8 cellular contexts compared by ENCODE assay signal in the genomic region with DNA sequence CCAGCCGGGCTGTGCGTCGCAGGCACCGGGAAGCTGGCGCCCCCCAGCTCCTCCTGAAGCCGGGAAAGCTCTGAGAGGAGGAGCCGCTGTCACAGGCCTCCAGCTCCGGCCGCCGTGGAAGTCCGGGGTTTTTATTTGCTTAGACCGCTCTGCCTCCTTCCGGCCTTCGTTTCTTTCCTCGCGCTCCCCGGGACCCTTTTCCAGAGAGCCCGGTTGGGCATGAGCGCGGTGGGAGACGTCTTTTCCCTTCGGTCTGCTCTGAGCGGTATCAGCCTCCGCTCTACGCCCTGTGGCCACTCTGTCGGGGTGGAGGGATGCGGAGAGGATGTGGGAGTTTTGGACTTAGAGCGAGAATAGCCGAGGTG. TPM values are rescaled to one million over a fixed set of nuclear protein-coding genes. Genes with fewer than 3 reads are reported as not detected.
DNase-seq lines count a peak whose midpoint lies in the region; ATAC-seq and TF ChIP-seq lines count a peak whose summit lies in the region.

No MANE protein-coding gene starts in this region.

- peak overlapping the region; percentile 65 for H3K27ac ChIP-seq in foreskin keratinocyte

- H3K36me3 ChIP-seq in neuron (ENCODE audit: insufficient read depth, low read length): peaks cover 4% of the 10 kb centered on the region

- H3K27me3 ChIP-seq in foreskin keratinocyte (no peaks in the 10 kb centered on the region), neuron (ENCODE audit: insufficient read depth, low read length) (no peaks in the 10 kb centered on the region)

- H2AFZ ChIP-seq in neuron (ENCODE audit: low read depth, low read length): peak overlapping the region; percentile 51

- H3K9me3 ChIP-seq in neuron (ENCODE audit: low read length): no peaks in the 10 kb centered on the region

- H3K4me1 ChIP-seq in foreskin keratinocyte (peaks cover 4% of the 10 kb centered on the region), neuron (ENCODE audit: insufficient read depth, low read length) (peaks cover 16% of the 10 kb centered on the region)

- no peak for TF ChIP-seq CTCF in foreskin keratinocyte (conservative IDR thresholded peaks at IDR 0.05)

- H3K4me3 ChIP-seq in neuron (ENCODE audit: low read length): peak overlapping the region; percentile 79

- DNase-seq in NCI-H2171 treated with DMSO at 0.1 percent for 48 hours (lab: John Stamatoyannopoulos, UW) (peak; percentile 6), NCI-H2171 (lab: John Stamatoyannopoulos, UW) (no peak), KBM-7 (peak; percentile 54), foreskin keratinocyte (peak in 1 of 2 donors; percentile 44), NCI-H1436 treated with DMSO at 0.1 percent for 48 hours (lab: John Stamatoyannopoulos, UW) (no peak)
- DNase-seq in activated CD8-positive, alpha-beta memory T cell treated with anti-CD3 and anti-CD28 coated beads, Interleukin-2, amount 50 U/mL, for 4 hours: peak; percentile 14

- in situ Hi-C loops in KBM-7 (cut with MboI; ENCODE audit: low pct_unique_long_range_greater_than_20kb, low sequenced_read_pairs): no loop called here

- ATAC-seq in GM21786 (IDR thresholded peaks at IDR 0.05; ENCODE audit: unreplicated experiment): peak; percentile 24
- peak; percentile 49 for ATAC-seq in foreskin keratinocyte

RNA-seq across cellular contexts. Expression of gene SENP5, which starts 0.6 kb away (rescaled TPM):
- 26.6 and 28.3 TPM in 2 replicates for total RNA-seq in foreskin keratinocyte
- polyA plus RNA-seq in foreskin keratinocyte: 5.7 and 6.4 TPM in 2 replicates

Comparison
In these comparisons a context has a peak if more than half of its experiments do, and no peak if none do; other contexts are left out.
1. DNase-seq: peak in NCI-H2171 treated with DMSO at 0.1 percent for 48 hours (single experiment), KBM-7 (single experiment) and activated CD8-positive, alpha-beta memory T cell treated with anti-CD3 and anti-CD28 coated beads, Interleukin-2, amount 50 U/mL, for 4 hours (single experiment); none in NCI-H2171 (single experiment) and NCI-H1436 treated with DMSO at 0.1 percent for 48 hours (single experiment).